ENCODE assay signal across 14 cellular contexts in genomic region chr19:46732172-46732938, GRCh38. TPM values are rescaled to one million over a fixed set of nuclear protein-coding genes. Genes with fewer than 3 reads are reported as not detected.
A peak's percentile ranks its signal among the peaks of the same experiment; 100 is the strongest.
DNase-seq lines count a peak whose midpoint lies in the region; ATAC-seq, FAIRE-seq and TF ChIP-seq lines count a peak whose summit lies in the region.
"Had no signal": no experiment of that assay in that cellular context is flagged by ENCODE, and none has a peak within 500 bp of the region (broad histone marks: within the 10 kb centered on the region; RNA-seq: fewer than 3 reads in every experiment).

No MANE protein-coding gene starts in this region.

- intact Hi-C loops in K562 (cut with micrococcal nuclease), result no loop called here

- whole genome bisulfite sequencing in K562 (ENCODE audit: insufficient coverage, low coverage, missing lambda C conversion rate), result 85% methylated on average over 28 of the region's 28 CpGs

- H4K20me1 ChIP-seq in BLaER1 (peaks cover 100% of the 10 kb centered on the region), K562 (replicated peaks; ENCODE audit: control insufficient read depth, insufficient read depth, low read length) (peaks cover 46% of the 10 kb centered on the region)

- 0 out of 2 replicates have a peak overlapping the region, but pooled peaks have one; percentile 55 for H3K9ac ChIP-seq in BLaER1
- peak overlapping the region in 1 of 2 experiments; percentile 67; a peak in 2 of 4 replicates for H3K9ac ChIP-seq in K562 (ENCODE audit: insufficient read depth in 1 of 2, low read depth in 2 of 2, low read length in 2 of 2)

- H3K79me2 ChIP-seq in K562 (ENCODE audit: control insufficient read depth, insufficient read depth, low read length), result peaks cover 68% of the 10 kb centered on the region

- H3K9me3 ChIP-seq in BLaER1 (no peaks in the 10 kb centered on the region), HEK293 (ENCODE audit: control insufficient read depth, insufficient read depth, low read depth, low read length) (no peaks in the 10 kb centered on the region), K562 (replicated peaks; ENCODE audit: control insufficient read depth, insufficient read depth, low read depth, low read length) (no peaks in the 10 kb centered on the region)

- H3K36me3 ChIP-seq in BLaER1, result peaks cover 99% of the 10 kb centered on the region
- peaks cover 38 to 88% of the 10 kb centered on the region in 2 experiments for H3K36me3 ChIP-seq in HEK293 (ENCODE audit: control insufficient read depth in 2 of 2, insufficient read depth in 1 of 2, low read length in 2 of 2)
- H3K36me3 ChIP-seq in K562 (ENCODE audit: control insufficient read depth, insufficient read depth, low read length), result peaks cover 86% of the 10 kb centered on the region

- peaks cover 8% of the 10 kb centered on the region for H3K9me1 ChIP-seq in K562 (ENCODE audit: control insufficient read depth, insufficient read depth, low read length)

- peak overlapping the region; percentile 15 for H3K27ac Mint-ChIP-seq in mesothelial cell of epicardium

- no peak for TF ChIP-seq EP300 in K562 (IDR thresholded peaks at IDR 0.05; ENCODE audit: low read length)

- in situ Hi-C loops in K562 (cut with MboI), result no loop called here

- CTCF ChIA-PET in HEK293 (lab: Yijun Ruan, JAX) (interaction anchor here (0.7 to 6.3 kb wide), 3 partner anchors 9 to 71 kb away, joined by 3 to 69 read pairs (median 9); partner anchors contain the start of gene DACT3), K562 (lab: Yijun Ruan, JAX; ENCODE audit: low intra/inter-chr PET ratio) (no interaction called here)

- H3K9me3 Mint-ChIP-seq in mesothelial cell of epicardium, result no peaks in the 10 kb centered on the region

- no peaks in the 10 kb centered on the region for H3K27me3 Mint-ChIP-seq in mesothelial cell of epicardium (ENCODE audit: low read depth)
- H3K27me3 Mint-ChIP-seq: B cell had no signal

- H3K4me3 ChIP-seq in BLaER1, result no peak overlapping the region
- H3K4me3 ChIP-seq in HEK293 (ENCODE audit: low read depth, low read length), result no peak overlapping the region
- no peak overlapping the region for H3K4me3 ChIP-seq in K562

- TF ChIP-seq CTCF in HEK293 (tag by site-specific recombination; IDR thresholded peaks at IDR 0.05) (no peak), K562 (IDR thresholded peaks at IDR 0.05 in 2 of 3, conservative IDR thresholded peaks at IDR 0.05 in 1 of 3; ENCODE audit: insufficient read depth in 2 of 3, low read depth in 1 of 3, low read length in 3 of 3) (no peak), mesothelial cell of epicardium (IDR thresholded peaks at IDR 0.05; ENCODE audit: unreplicated experiment) (no peak)

- H2AFZ ChIP-seq in K562 (ENCODE audit: low read depth, low read length), result no peak overlapping the region

- peak overlapping the region; percentile 99 for H3K4me2 ChIP-seq in BLaER1
- H3K4me2 ChIP-seq in K562 (ENCODE audit: insufficient read depth, low read length), result 0 out of 2 replicates have a peak overlapping the region, but pooled peaks have one; percentile 68

- H3K27me3 ChIP-seq in BLaER1, result no peaks in the 10 kb centered on the region
- no peaks in the 10 kb centered on the region for H3K27me3 ChIP-seq in K562 (ENCODE audit: control insufficient read depth in 2 of 2, insufficient read depth in 2 of 2, low read length in 2 of 2)

- no peak for ATAC-seq in K562
- ATAC-seq in GM19452 (IDR thresholded peaks at IDR 0.05; ENCODE audit: unreplicated experiment), result no peak
- ATAC-seq in HG02678 (IDR thresholded peaks at IDR 0.05; ENCODE audit: unreplicated experiment), result no peak

- TF ChIP-seq POLR2A in K562 (conservative IDR thresholded peaks at IDR 0.05), result no peak

- no peak for FAIRE-seq in K562 (lab: Jason Lieb, UNC)

- H3K36me3 Mint-ChIP-seq in mesothelial cell of epicardium, result peaks cover 16% of the 10 kb centered on the region

- no TSS peak for BruUV-seq in K562 (replicated peaks; lab: Mats Ljungman, UMichigan)

- no peak for TF ChIP-seq RAD21 in K562 (CRISPR knock-in tag; conservative IDR thresholded peaks at IDR 0.05 in 1 of 2, IDR thresholded peaks at IDR 0.05 in 1 of 2)

- POLR2A ChIA-PET in HEK293 (lab: Yijun Ruan, JAX) (interaction anchor here (1.4 kb wide), 1 partner anchor 19 kb away, joined by 3 read pairs; no protein-coding TSS in a partner anchor), K562 (lab: Yijun Ruan, JAX) (interaction anchor here (0.6 to 2.0 kb wide), 3 partner anchors 9 to 98 kb away, joined by 3 to 10 read pairs (median 3); no protein-coding TSS in a partner anchor)

- H3K4me1 Mint-ChIP-seq in mesothelial cell of epicardium, result peaks cover 13% of the 10 kb centered on the region

- peaks cover 68% of the 10 kb centered on the region for H3K4me1 ChIP-seq in BLaER1
- no peaks in the 10 kb centered on the region; the same call in 1 of the 2 replicates for H3K4me1 ChIP-seq in HEK293 (ENCODE audit: control insufficient read depth, insufficient read depth, low read length)
- H3K4me1 ChIP-seq in K562 (replicated peaks in 1 of 2; ENCODE audit: control insufficient read depth in 2 of 2, insufficient read depth in 2 of 2, low read length in 2 of 2), result peaks cover 40 to 76% of the 10 kb centered on the region in 2 experiments

- no peak overlapping the region for H3K4me3 Mint-ChIP-seq in mesothelial cell of epicardium
- H3K4me3 Mint-ChIP-seq: B cell had no signal

- 0 out of 2 replicates have a peak overlapping the region, but pooled peaks have one; percentile 18 for H3K27ac ChIP-seq in BLaER1
- H3K27ac ChIP-seq in HEK293 (ENCODE audit: extremely low read depth, low read depth, low read length), result peak overlapping the region; percentile 30; the same call in 1 of the 2 replicates
- peak overlapping the region; percentile 75; the same call in 2 of the 3 replicates for H3K27ac ChIP-seq in K562 (ENCODE audit: extremely low read depth, low read depth, low read length)

- DNase-seq in K562 (ENCODE audit: extremely low read depth in 1 of 4, low spot score in 3 of 4) (peak in 1 of 4 experiments; percentile 21), mesothelial cell of epicardium (ENCODE audit: low spot score in 2 of 2, unreplicated experiment in 2 of 2) (no peak), DMS53 (lab: John Stamatoyannopoulos, UW) (no peak), NCI-H1694 (lab: John Stamatoyannopoulos, UW) (no peak)
- DNase-seq: activated T-cell treated with anti-CD3 and anti-CD28 coated beads for 4 hours; NCI-H1694 treated with DMSO at 0.1 percent for 48 hours; NCI-H82; stimulated activated CD4-positive, alpha-beta T cell treated with anti-CD3 and anti-CD28 coated beads, Interleukin-2, amount 100 ng/mL, for 24 hours; stimulated activated naive CD4-positive, alpha-beta T cell treated with Interleukin-2 at 50 U/mL for 16 hours had no signal

RNA-seq across cellular contexts. Expression of gene FKRP, which starts 13.5 kb away (rescaled TPM):
- total RNA-seq in K562 (2011; cell fraction: chromatin; rRNA removed; ENCODE audit: low replicate concordance), result 36.3 and 57.4 TPM in 2 replicates
- total RNA-seq in K562 (2011; cell fraction: nucleolus; rRNA removed), result 33.4 and 35.1 TPM in 2 replicates
- total RNA-seq in K562 (2011; cell fraction: nucleoplasm; rRNA removed), result 38.6 TPM in 2 replicates
- total RNA-seq in K562 (2014; rRNA removed), result 8.2 and 11.3 TPM in 2 replicates
- 4.9 and 5.0 TPM in 2 replicates for total RNA-seq in K562 (2014; rRNA removed; fragmentation: Illumina TruSeq; extraction: Trizol)
- total RNA-seq in K562 (2015; rRNA removed; fragmentation: Illumina TruSeq; extraction: Trizol), result 7.3 and 7.6 TPM in 2 replicates
- total RNA-seq in K562 (2021), result 11.2 and 14.9 TPM in 2 replicates
- polyA plus RNA-seq in K562 (2011; rRNA removed), result 3.7 and 5.4 TPM in 2 replicates
- polyA plus RNA-seq in K562 (2011; cell fraction: cytosol; rRNA removed), result 4.9 and 11.1 TPM in 2 replicates
- 12.2 and 17.7 TPM in 2 replicates for polyA plus RNA-seq in K562 (2011; cell fraction: nucleus; rRNA removed)
- 14.0 and 18.1 TPM in 2 replicates for polyA plus RNA-seq in K562 (2012)
- 6.5 and 10.2 TPM in 2 replicates for polyA plus RNA-seq in K562 (2014; fragmentation: Illumina TruSeq; extraction: Trizol)
- polyA plus RNA-seq in K562 (2014; fragmentation: Nextera tagmentation; extraction: Ambion mirVana), result 1 to 10 TPM in 1 of 2 experiments, under 1 TPM in 1; 0.68 to 1.1 TPM
- polyA plus RNA-seq in K562 (2014; rRNA removed), result 15.2 and 16.1 TPM in 2 replicates
- 2.7 and 5.2 TPM in 2 replicates for polyA minus RNA-seq in K562 (2011; rRNA and poly(A)+ RNA removed)
- 3.1 and 6.5 TPM in 2 replicates for polyA minus RNA-seq in K562 (2011; cell fraction: cytosol; rRNA and poly(A)+ RNA removed)
- polyA minus RNA-seq in K562 (2011; cell fraction: nucleus; rRNA and poly(A)+ RNA removed), result 4.4 and 7.3 TPM in 2 replicates
- 34.3 to 40.6 TPM (median 37.0 TPM) in 3 replicates for total RNA-seq in mesothelial cell of epicardium

RNA-seq across cellular contexts. Expression of gene STRN4, which starts 13.9 kb away (rescaled TPM):
- total RNA-seq in K562 (2011; cell fraction: chromatin; rRNA removed; ENCODE audit: low replicate concordance), result 149 and 335 TPM in 2 replicates
- 167 and 175 TPM in 2 replicates for total RNA-seq in K562 (2011; cell fraction: nucleolus; rRNA removed)
- 137 and 163 TPM in 2 replicates for total RNA-seq in K562 (2011; cell fraction: nucleoplasm; rRNA removed)
- total RNA-seq in K562 (2014; rRNA removed) (66.9 and 71.0 TPM in 2 replicates), K562 (2014; rRNA removed; fragmentation: Illumina TruSeq; extraction: Trizol) (18.0 and 21.6 TPM in 2 replicates), K562 (2015; rRNA removed; fragmentation: Illumina TruSeq; extraction: Trizol) (36.9 and 39.2 TPM in 2 replicates), K562 (2021) (79.2 and 82.7 TPM in 2 replicates), mesothelial cell of epicardium (122 to 126 TPM (median 124 TPM) in 3 replicates)
- polyA plus RNA-seq in K562 (2011; rRNA removed) (42.8 and 60.4 TPM in 2 replicates), K562 (2014; fragmentation: Illumina TruSeq; extraction: Trizol) (34.8 and 63.9 TPM in 2 replicates), K562 (2014; fragmentation: Nextera tagmentation; extraction: Ambion mirVana) (1 to 10 TPM in 1 of 2 experiments, under 1 TPM in 1; 0.62 to 1.7 TPM), K562 (2014; rRNA removed) (81.4 and 83.7 TPM in 2 replicates)
- 74.0 and 145 TPM in 2 replicates for polyA plus RNA-seq in K562 (2011; cell fraction: cytosol; rRNA removed)
- polyA plus RNA-seq in K562 (2011; cell fraction: nucleus; rRNA removed), result 204 and 318 TPM in 2 replicates
- 52.1 and 70.7 TPM in 2 replicates for polyA plus RNA-seq in K562 (2012)
- polyA minus RNA-seq in K562 (2011; rRNA and poly(A)+ RNA removed), result 37.1 and 38.4 TPM in 2 replicates
- 49.1 and 68.4 TPM in 2 replicates for polyA minus RNA-seq in K562 (2011; cell fraction: cytosol; rRNA and poly(A)+ RNA removed)
- polyA minus RNA-seq in K562 (2011; cell fraction: nucleus; rRNA and poly(A)+ RNA removed), result 61.9 and 64.6 TPM in 2 replicates

RNA-seq across cellular contexts. Expression of gene PRKD2, which starts 15.4 kb away (rescaled TPM):
- 31.5 and 62.0 TPM in 2 replicates for total RNA-seq in K562 (2011; cell fraction: chromatin; rRNA removed; ENCODE audit: low replicate concordance)
- 35.2 and 35.7 TPM in 2 replicates for total RNA-seq in K562 (2011; cell fraction: nucleolus; rRNA removed)
- total RNA-seq in K562 (2011; cell fraction: nucleoplasm; rRNA removed), result 32.3 and 33.7 TPM in 2 replicates
- total RNA-seq in K562 (2014; rRNA removed) (29.2 and 35.1 TPM in 2 replicates), K562 (2014; rRNA removed; fragmentation: Illumina TruSeq; extraction: Trizol) (9.9 and 15.0 TPM in 2 replicates), K562 (2015; rRNA removed; fragmentation: Illumina TruSeq; extraction: Trizol) (14.9 and 19.0 TPM in 2 replicates), K562 (2021) (57.3 and 60.0 TPM in 2 replicates), mesothelial cell of epicardium (73.7 to 75.9 TPM (median 74.7 TPM) in 3 replicates)
- polyA plus RNA-seq in K562 (2011; rRNA removed) (11.0 and 11.1 TPM in 2 replicates), K562 (2014; fragmentation: Illumina TruSeq; extraction: Trizol) (23.8 and 34.1 TPM in 2 replicates), K562 (2014; fragmentation: Nextera tagmentation; extraction: Ambion mirVana) (1 to 10 TPM; 1.8 to 4.9 TPM), K562 (2014; rRNA removed) (21.1 and 22.4 TPM in 2 replicates)
- polyA plus RNA-seq in K562 (2011; cell fraction: cytosol; rRNA removed), result 11.6 and 24.2 TPM in 2 replicates
- polyA plus RNA-seq in K562 (2011; cell fraction: nucleus; rRNA removed), result 22.8 and 41.1 TPM in 2 replicates
- 36.8 and 42.8 TPM in 2 replicates for polyA plus RNA-seq in K562 (2012)
- 10.5 and 13.4 TPM in 2 replicates for polyA minus RNA-seq in K562 (2011; rRNA and poly(A)+ RNA removed)
- 26.9 and 30.1 TPM in 2 replicates for polyA minus RNA-seq in K562 (2011; cell fraction: cytosol; rRNA and poly(A)+ RNA removed)
- 9.0 and 10.6 TPM in 2 replicates for polyA minus RNA-seq in K562 (2011; cell fraction: nucleus; rRNA and poly(A)+ RNA removed)

RNA-seq across cellular contexts. Expression of gene SLC1A5, which starts 56.0 kb away (rescaled TPM):
- 143 and 394 TPM in 2 replicates for total RNA-seq in K562 (2011; cell fraction: chromatin; rRNA removed; ENCODE audit: low replicate concordance)
- 510 and 601 TPM in 2 replicates for total RNA-seq in K562 (2011; cell fraction: nucleolus; rRNA removed)
- 377 and 409 TPM in 2 replicates for total RNA-seq in K562 (2011; cell fraction: nucleoplasm; rRNA removed)
- total RNA-seq in K562 (2014; rRNA removed), result 257 and 266 TPM in 2 replicates
- 77.5 and 94.9 TPM in 2 replicates for total RNA-seq in K562 (2014; rRNA removed; fragmentation: Illumina TruSeq; extraction: Trizol)
- total RNA-seq in K562 (2015; rRNA removed; fragmentation: Illumina TruSeq; extraction: Trizol), result 113 and 122 TPM in 2 replicates
- 398 and 417 TPM in 2 replicates for total RNA-seq in K562 (2021)
- 134 and 227 TPM in 2 replicates for polyA plus RNA-seq in K562 (2011; rRNA removed)
- polyA plus RNA-seq in K562 (2011; cell fraction: cytosol; rRNA removed), result 233 and 332 TPM in 2 replicates
- 141 and 179 TPM in 2 replicates for polyA plus RNA-seq in K562 (2011; cell fraction: nucleus; rRNA removed)
- polyA plus RNA-seq in K562 (2012), result 221 and 421 TPM in 2 replicates
- 250 and 336 TPM in 2 replicates for polyA plus RNA-seq in K562 (2014; fragmentation: Illumina TruSeq; extraction: Trizol)
- polyA plus RNA-seq in K562 (2014; fragmentation: Nextera tagmentation; extraction: Ambion mirVana), result 10 to 100 TPM; 31.2 to 42.0 TPM
- 169 and 256 TPM in 2 replicates for polyA plus RNA-seq in K562 (2014; rRNA removed)
- polyA minus RNA-seq in K562 (2011; rRNA and poly(A)+ RNA removed), result 150 and 164 TPM in 2 replicates
- polyA minus RNA-seq in K562 (2011; cell fraction: cytosol; rRNA and poly(A)+ RNA removed), result 145 and 162 TPM in 2 replicates
- polyA minus RNA-seq in K562 (2011; cell fraction: nucleus; rRNA and poly(A)+ RNA removed), result 58.6 and 64.8 TPM in 2 replicates
- total RNA-seq in mesothelial cell of epicardium, result 45.3 to 49.3 TPM (median 48.4 TPM) in 3 replicates

Comparison
In these comparisons a context has a peak if more than half of its experiments do, and no peak if none do; other contexts are left out.
1. H3K27ac ChIP-seq: peak in every context shown above with its lines; median percentile 75 in K562; 30 in HEK293; 18 in BLaER1.